31 cellular contexts compared by ENCODE assay signal in genomic region chr7:7035851-7036250, GRCh38.
A peak's percentile ranks its signal among the peaks of the same experiment; 100 is the strongest.
DNase-seq lines count a peak whose midpoint lies in the region; TF ChIP-seq lines count a peak whose summit lies in the region.
"Had no signal": no experiment of that assay in that cellular context is flagged by ENCODE, and none has a peak within 500 bp of the region (broad histone marks: within the 10 kb centered on the region; RNA-seq: fewer than 3 reads in every experiment).

No MANE protein-coding gene starts in this region.

- intact Hi-C loops in esophagus muscularis mucosa (cut with DNase I), result no loop called here

- H3K9me2 ChIP-seq in MM.1S (replicated peaks; ENCODE audit: insufficient read depth, low read length), result no peaks in the 10 kb centered on the region

- no peaks in the 10 kb centered on the region for H3K9me3 ChIP-seq in esophagus muscularis mucosa
- H3K9me3 ChIP-seq in MM.1S (replicated peaks; ENCODE audit: insufficient read depth, low read length), result no peaks in the 10 kb centered on the region
- H3K9me3 ChIP-seq: A549, BE2C had no signal

- H3K27ac Mint-ChIP-seq in T-helper 2 cell treated with Interferon-gamma antibody and Interleukin-4, amounts not matched to agents 5 μg/mL and 100 μg/mL, for 36 hours, result no peak overlapping the region
- H3K27ac Mint-ChIP-seq: B cell; CD14-positive monocyte; CD4-positive, alpha-beta memory T cell; CD4-positive, alpha-beta T cell; CD4-positive, CD25-positive, alpha-beta regulatory T cell; CD8-positive, alpha-beta memory T cell; CD8-positive, alpha-beta T cell had no signal

- H3K4me3 ChIP-seq in esophagus muscularis mucosa (no peak overlapping the region), mesendoderm (ENCODE audit: low read length) (no peak overlapping the region), MM.1S (ENCODE audit: low read length) (no peak overlapping the region)
- H3K4me3 ChIP-seq: A549; BLaER1; BLaER1 treated with 17β-estradiol and CSF1 and Interleukin-3, amounts not matched to agents 10 nM and 100 nM had no signal

- no peaks in the 10 kb centered on the region for H3K27me3 ChIP-seq in esophagus muscularis mucosa
- H3K27me3 ChIP-seq in mesendoderm (ENCODE audit: insufficient read depth, low read length, poor library complexity), result no peaks in the 10 kb centered on the region
- H3K27me3 ChIP-seq in MM.1S (replicated peaks; ENCODE audit: insufficient read depth, low read length), result no peaks in the 10 kb centered on the region
- H3K27me3 ChIP-seq: BLaER1; BLaER1 treated with 17β-estradiol and CSF1 and Interleukin-3, amounts not matched to agents 10 nM and 100 nM had no signal

- peak overlapping the region; percentile 64 for H2BK15ac ChIP-seq in mesendoderm (replicated peaks; ENCODE audit: low read depth)

- no peak overlapping the region for H2BK5ac ChIP-seq in mesendoderm (ENCODE audit: low read length)

- no peaks in the 10 kb centered on the region for H4K20me1 ChIP-seq in MM.1S (ENCODE audit: insufficient read depth, low read length)
- H4K20me1 ChIP-seq: BLaER1; BLaER1 treated with 17β-estradiol and CSF1 and Interleukin-3, amounts not matched to agents 10 nM and 100 nM had no signal

- H3K4me3 Mint-ChIP-seq in T-helper 2 cell treated with Interferon-gamma antibody and Interleukin-4, amounts not matched to agents 5 μg/mL and 100 μg/mL, for 36 hours, result no peak overlapping the region
- H3K4me3 Mint-ChIP-seq: B cell; CD14-positive monocyte; CD4-positive, alpha-beta T cell; CD4-positive, CD25-positive, alpha-beta regulatory T cell; CD8-positive, alpha-beta memory T cell; CD8-positive, alpha-beta T cell had no signal

- no peak overlapping the region for H3K27ac ChIP-seq in esophagus muscularis mucosa (replicated peaks in 1 of 4)
- no peak overlapping the region for H3K27ac ChIP-seq in mesendoderm (ENCODE audit: low read depth, low read length)
- H3K27ac ChIP-seq in MM.1S (ENCODE audit: low read length), result no peak overlapping the region
- H3K27ac ChIP-seq: 22Rv1; A549; BLaER1; BLaER1 treated with 17β-estradiol and CSF1 and Interleukin-3, amounts not matched to agents 10 nM and 100 nM; C4-2B had no signal

- H3K18ac ChIP-seq in mesendoderm (ENCODE audit: low read length), result peak overlapping the region; percentile 87

- no peak overlapping the region for H4K8ac ChIP-seq in mesendoderm (ENCODE audit: low read depth, low read length)

- no peak for TF ChIP-seq POLR2A in esophagus muscularis mucosa (IDR thresholded peaks at IDR 0.05; ENCODE audit: low read depth)

- no peak overlapping the region for H3K9ac ChIP-seq in mesendoderm (ENCODE audit: low read length)
- H3K9ac ChIP-seq in MM.1S (ENCODE audit: low read length), result no peak overlapping the region
- H3K9ac ChIP-seq: BLaER1; BLaER1 treated with 17β-estradiol and CSF1 and Interleukin-3, amounts not matched to agents 10 nM and 100 nM had no signal

- no peak overlapping the region for H2AK5ac ChIP-seq in mesendoderm (ENCODE audit: low read length)

- no peak overlapping the region for H3K56ac ChIP-seq in mesendoderm (ENCODE audit: low read length)

- peaks cover 2% of the 10 kb centered on the region for H3K27me3 Mint-ChIP-seq in T-helper 2 cell treated with Interferon-gamma antibody and Interleukin-4, amounts not matched to agents 5 μg/mL and 100 μg/mL, for 36 hours (ENCODE audit: low read depth)

- no peak for TF ChIP-seq EP300 in esophagus muscularis mucosa (IDR thresholded peaks at IDR 0.05)

- H3K36me3 ChIP-seq in esophagus muscularis mucosa, result no peaks in the 10 kb centered on the region
- no peaks in the 10 kb centered on the region for H3K36me3 ChIP-seq in mesendoderm (ENCODE audit: control insufficient read depth, insufficient read depth, low read length)
- H3K36me3 ChIP-seq in MM.1S (replicated peaks; ENCODE audit: insufficient read depth, low read length), result no peaks in the 10 kb centered on the region
- H3K36me3 ChIP-seq: BE2C; BLaER1; BLaER1 treated with 17β-estradiol and CSF1 and Interleukin-3, amounts not matched to agents 10 nM and 100 nM had no signal

- H2BK120ac ChIP-seq in mesendoderm (ENCODE audit: low read depth, low read length), result peak overlapping the region; percentile 9

- H3K4me1 Mint-ChIP-seq in T-helper 2 cell treated with Interferon-gamma antibody and Interleukin-4, amounts not matched to agents 5 μg/mL and 100 μg/mL, for 36 hours (ENCODE audit: low read depth), result no peaks in the 10 kb centered on the region
- H3K4me1 Mint-ChIP-seq: B cell; CD14-positive monocyte; CD4-positive, alpha-beta memory T cell; CD4-positive, CD25-positive, alpha-beta regulatory T cell; CD8-positive, alpha-beta memory T cell had no signal

- H3K4me1 ChIP-seq in esophagus muscularis mucosa (no peaks in the 10 kb centered on the region), mesendoderm (ENCODE audit: control insufficient read depth, low read depth, low read length) (no peaks in the 10 kb centered on the region), MM.1S (ENCODE audit: low read length) (no peaks in the 10 kb centered on the region)
- H3K4me1 ChIP-seq: A549; BE2C; BLaER1; BLaER1 treated with 17β-estradiol and CSF1 and Interleukin-3, amounts not matched to agents 10 nM and 100 nM; Caco-2 had no signal

- TF ChIP-seq CTCF in esophagus muscularis mucosa (IDR thresholded peaks at IDR 0.05) (no peak), MM.1S (IDR thresholded peaks at IDR 0.05; ENCODE audit: low read length) (no peak)

- H3K4me2 ChIP-seq in mesendoderm (ENCODE audit: low read length), result no peak overlapping the region
- no peak overlapping the region for H3K4me2 ChIP-seq in MM.1S (ENCODE audit: low read depth, low read length)
- H3K4me2 ChIP-seq: A549; BLaER1; BLaER1 treated with 17β-estradiol and CSF1 and Interleukin-3, amounts not matched to agents 10 nM and 100 nM had no signal

- peak; percentile 90 for DNase-seq in esophagus muscularis mucosa (ENCODE audit: extremely low spot score)
- DNase-seq in mesendoderm, result no peak
- no peak for DNase-seq in MM.1S
- no peak for DNase-seq in T-helper 2 cell treated with Interferon-gamma antibody and Interleukin-4, amounts not matched to agents 5 μg/mL and 100 μg/mL, for 36 hours (ENCODE audit: low spot score)
- DNase-seq: 8988T; ACHN; AML-193; BE2C; C1 segment of cervical spinal cord; Caco-2; Calu3; CD4-positive, alpha-beta memory T cell; CD4-positive, alpha-beta T cell; CD4-positive, CD25-positive, alpha-beta regulatory T cell; CD8-positive, alpha-beta memory T cell; CD8-positive, alpha-beta T cell; COR-L47; DMS 273 treated with DMSO at 0.1 percent for 48 hours; DMS153; DMS53; DMS79; DMS79 treated with DMSO at 0.1 percent for 48 hours; DND-41; EL had no signal

- WGBS in esophagus muscularis mucosa, result 67% methylated on average over 1 of the region's 1 CpG
- WGBS in mesendoderm (ENCODE audit: extremely low coverage, insufficient coverage, low lambda C conversion rate), result no CpG with 5 or more reads among the region's 1 CpG

- H3K4ac ChIP-seq in mesendoderm (ENCODE audit: low read depth, low read length), result no peak overlapping the region

- H3K36me3 Mint-ChIP-seq in T-helper 2 cell treated with Interferon-gamma antibody and Interleukin-4, amounts not matched to agents 5 μg/mL and 100 μg/mL, for 36 hours (ENCODE audit: low read depth), result no peaks in the 10 kb centered on the region
- H3K36me3 Mint-ChIP-seq: CD14-positive monocyte; CD4-positive, alpha-beta memory T cell; CD4-positive, CD25-positive, alpha-beta regulatory T cell; CD8-positive, alpha-beta memory T cell; CD8-positive, alpha-beta T cell had no signal

- H3K79me1 ChIP-seq in mesendoderm (ENCODE audit: low read length), result no peaks in the 10 kb centered on the region

- no peak overlapping the region for H2AFZ ChIP-seq in MM.1S (ENCODE audit: low read length)

- no peaks in the 10 kb centered on the region for H3K9me3 Mint-ChIP-seq in T-helper 2 cell treated with Interferon-gamma antibody and Interleukin-4, amounts not matched to agents 5 μg/mL and 100 μg/mL, for 36 hours
- H3K9me3 Mint-ChIP-seq: CD8-positive, alpha-beta memory T cell; CD8-positive, alpha-beta T cell had no signal

- no peak overlapping the region for H3K23ac ChIP-seq in mesendoderm (ENCODE audit: low read length)

- no peaks in the 10 kb centered on the region for H3F3A ChIP-seq in MM.1S (ENCODE audit: insufficient read depth, low read length)

- no peak overlapping the region for H4K5ac ChIP-seq in mesendoderm (ENCODE audit: low read length)

- H3K79me2 ChIP-seq in mesendoderm (ENCODE audit: control insufficient read depth, insufficient read depth, low read length) (no peaks in the 10 kb centered on the region), MM.1S (ENCODE audit: low read length) (no peaks in the 10 kb centered on the region)
